ENCODE assay signal across 17 cellular contexts in the genomic region with DNA sequence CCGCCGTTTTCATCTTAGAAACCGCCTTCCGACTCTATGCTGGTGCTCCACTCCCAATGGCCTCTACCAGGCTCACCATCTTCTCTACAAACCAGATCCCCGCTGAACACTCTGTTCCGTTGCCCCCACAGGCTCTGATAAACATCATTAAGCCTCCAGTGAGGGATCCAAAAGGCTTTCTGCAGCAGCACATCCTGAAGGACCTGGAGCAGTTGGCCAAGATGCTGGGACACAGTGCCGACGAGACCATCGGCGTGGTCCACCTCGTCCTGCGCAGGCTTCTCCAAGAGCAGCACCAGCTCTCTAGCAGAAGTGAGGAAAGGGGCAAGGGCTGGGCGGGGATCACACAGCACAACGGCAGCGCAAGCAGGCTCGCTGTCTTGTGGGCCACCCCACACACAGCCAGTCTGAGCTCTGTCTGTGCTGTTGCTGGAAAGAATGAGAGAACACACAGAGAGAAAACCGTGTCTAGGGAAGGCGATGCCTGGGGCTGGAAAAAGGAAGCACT. TPM values are rescaled to one million over a fixed set of nuclear protein-coding genes. Genes with fewer than 3 reads are reported as not detected.
DNase-seq lines count a peak whose midpoint lies in the region; ATAC-seq lines count a peak whose summit lies in the region.
"Had no signal": no experiment of that assay in that cellular context is flagged by ENCODE, and none has a peak within 500 bp of the region (broad histone marks: within the 10 kb centered on the region; RNA-seq: fewer than 3 reads in every experiment).

No MANE protein-coding gene starts in this region.

- H3K27ac Mint-ChIP-seq in T-helper 1 cell treated with Interleukin-12 subunit alpha and Interleukin-12 subunit beta and Interleukin-4 antibody, amounts not matched to agents 30 μg/mL and 1 μg/mL, for 36 hours: peak overlapping the region; percentile 44
- H3K27ac Mint-ChIP-seq: HFFc6 had no signal

- H3K36me3 Mint-ChIP-seq in T-helper 1 cell treated with Interleukin-12 subunit alpha and Interleukin-12 subunit beta and Interleukin-4 antibody, amounts not matched to agents 30 μg/mL and 1 μg/mL, for 36 hours (ENCODE audit: low read depth): peaks cover 79% of the 10 kb centered on the region

- DNase-seq in T-helper 1 cell (no peak), cardiac septum (ENCODE audit: low spot score) (peak; percentile 26), left ventricle myocardium superior (no peak), mesenteric fat pad (ENCODE audit: low spot score) (peak; percentile 71), HuH-7.5 (ENCODE audit: low spot score) (no peak), left lobe of liver (ENCODE audit: low spot score) (no peak)
- DNase-seq: COR-L47, DMS53, HFFc6, MG63, NCI-H1092 treated with DMSO at 0.1 percent for 48 hours, NCI-H1694, NCI-H2107, NCI-H226, NCI-H526 had no signal

- H3K9me3 Mint-ChIP-seq in T-helper 1 cell treated with Interleukin-12 subunit alpha and Interleukin-12 subunit beta and Interleukin-4 antibody, amounts not matched to agents 30 μg/mL and 1 μg/mL, for 36 hours: no peaks in the 10 kb centered on the region
- H3K9me3 Mint-ChIP-seq: HFFc6 had no signal

- H3K27me3 Mint-ChIP-seq in T-helper 1 cell treated with Interleukin-12 subunit alpha and Interleukin-12 subunit beta and Interleukin-4 antibody, amounts not matched to agents 30 μg/mL and 1 μg/mL, for 36 hours (ENCODE audit: low read depth): no peaks in the 10 kb centered on the region

- H3K4me1 Mint-ChIP-seq in T-helper 1 cell treated with Interleukin-12 subunit alpha and Interleukin-12 subunit beta and Interleukin-4 antibody, amounts not matched to agents 30 μg/mL and 1 μg/mL, for 36 hours (ENCODE audit: low read depth): peaks cover 21% of the 10 kb centered on the region

- H3K4me3 Mint-ChIP-seq in T-helper 1 cell treated with Interleukin-12 subunit alpha and Interleukin-12 subunit beta and Interleukin-4 antibody, amounts not matched to agents 30 μg/mL and 1 μg/mL, for 36 hours: no peak overlapping the region
- H3K4me3 Mint-ChIP-seq: HFFc6 had no signal

- intact Hi-C loops in cardiac septum (cut with DNase I) (no loop called here), left ventricle myocardium superior (cut with micrococcal nuclease) (no loop called here)

- ATAC-seq in left ventricle myocardium superior: no peak
- no peak for ATAC-seq in left lobe of liver
- no peak for ATAC-seq in HG03342 (IDR thresholded peaks at IDR 0.05; ENCODE audit: unreplicated experiment)

RNA-seq across cellular contexts. Expression of a gene that starts 33.5 kb away (rescaled TPM):
- 12.8 TPM for total RNA-seq in cardiac septum
- 9.1 TPM for total RNA-seq in left ventricle myocardium superior
- total RNA-seq in mesenteric fat pad: 10.5 TPM
- 15.6 TPM for total RNA-seq in left lobe of liver

Comparison
In these comparisons a context has a peak if more than half of its experiments do, and no peak if none do; other contexts are left out.
1. DNase-seq: peak in cardiac septum (single experiment) and mesenteric fat pad (single experiment); none in T-helper 1 cell (0 of 5), left ventricle myocardium superior (single experiment), HuH-7.5 (single experiment) and left lobe of liver (single experiment).